In genomic region chr6:129486333-129486732, GRCh38 we compare ENCODE assay signal across 32 cellular contexts.
DNase-seq lines count a peak whose midpoint lies in the region; ATAC-seq, FAIRE-seq and TF ChIP-seq lines count a peak whose summit lies in the region.
"Had no signal": no experiment of that assay in that cellular context is flagged by ENCODE, and none has a peak within 500 bp of the region (broad histone marks: within the 10 kb centered on the region; RNA-seq: fewer than 3 reads in every experiment).

No MANE protein-coding gene starts in this region.

- no peak overlapping the region for H3K27ac Mint-ChIP-seq in neural progenitor cell
- H3K27ac Mint-ChIP-seq: activated B cell treated with CpG ODN at 0.5 μM for 24 hours; activated naive CD8-positive, alpha-beta T cell treated with anti-CD3 and anti-CD28 coated beads, Interleukin-2, amount 10 ng/mL, durations not matched to agents 7 days and 5 days; HFFc6; stimulated activated naive B cell treated with anti-CD40 and anti-IgM and Interleukin-4, amounts not matched to agents 10 μg/mL and 1 μg/mL and 100 μg/mL, for 72 hours had no signal

- H3F3A ChIP-seq in neural progenitor cell (ENCODE audit: low read depth), result peaks cover 9% of the 10 kb centered on the region

- no peaks in the 10 kb centered on the region for H3K9me3 Mint-ChIP-seq in neural progenitor cell
- H3K9me3 Mint-ChIP-seq: activated B cell treated with CpG ODN at 0.5 μM for 24 hours; HFFc6; stimulated activated naive B cell treated with anti-CD40 and anti-IgM and Interleukin-4, amounts not matched to agents 10 μg/mL and 1 μg/mL and 100 μg/mL, for 72 hours had no signal

- H3K79me2 ChIP-seq in K562 (ENCODE audit: control insufficient read depth, insufficient read depth, low read length) (no peaks in the 10 kb centered on the region), neural progenitor cell (ENCODE audit: low read depth) (no peaks in the 10 kb centered on the region)

- H3K4me1 Mint-ChIP-seq in neural progenitor cell, result peaks cover 34% of the 10 kb centered on the region

- TF ChIP-seq POLR2A in K562 (conservative IDR thresholded peaks at IDR 0.05), result no peak

- intact Hi-C loops in K562 (cut with micrococcal nuclease), result no loop called here

- H2AFZ ChIP-seq in K562 (ENCODE audit: low read depth, low read length) (no peak overlapping the region), neural progenitor cell (replicated peaks) (no peak overlapping the region)

- no peaks in the 10 kb centered on the region for H3K9me1 ChIP-seq in K562 (ENCODE audit: control insufficient read depth, insufficient read depth, low read length)

- BruUV-seq in K562 (replicated peaks; lab: Mats Ljungman, UMichigan), result no TSS peak

- FAIRE-seq in A204.1 (lab: Jason Lieb, UNC) (peak; percentile 98), K562 (lab: Jason Lieb, UNC) (no peak)
- FAIRE-seq: GM19239, H1, HTR-8/SVneo had no signal

- peaks cover 3% of the 10 kb centered on the region for H3K27me3 Mint-ChIP-seq in neural progenitor cell (ENCODE audit: insufficient read depth, low read depth)
- H3K27me3 Mint-ChIP-seq: activated B cell treated with CpG ODN at 0.5 μM for 24 hours; activated naive CD8-positive, alpha-beta T cell treated with anti-CD3 and anti-CD28 coated beads, Interleukin-2, amount 10 ng/mL, durations not matched to agents 7 days and 5 days; stimulated activated naive B cell treated with anti-CD40 and anti-IgM and Interleukin-4, amounts not matched to agents 10 μg/mL and 1 μg/mL and 100 μg/mL, for 72 hours had no signal

- peaks cover 0 to 2% of the 10 kb centered on the region in 2 experiments; a peak in 3 of 5 replicates for H3K27me3 ChIP-seq in K562 (ENCODE audit: control insufficient read depth in 2 of 2, insufficient read depth in 2 of 2, low read length in 2 of 2)
- H3K27me3 ChIP-seq in neural progenitor cell, result no peaks in the 10 kb centered on the region
- H3K27me3 ChIP-seq: ascending aorta, cardiac muscle cell, testis had no signal

- no peak overlapping the region for H3K4me3 Mint-ChIP-seq in neural progenitor cell
- H3K4me3 Mint-ChIP-seq: activated B cell treated with CpG ODN at 0.5 μM for 24 hours; activated naive CD8-positive, alpha-beta T cell treated with anti-CD3 and anti-CD28 coated beads, Interleukin-2, amount 10 ng/mL, durations not matched to agents 7 days and 5 days; HFFc6; stimulated activated naive B cell treated with anti-CD40 and anti-IgM and Interleukin-4, amounts not matched to agents 10 μg/mL and 1 μg/mL and 100 μg/mL, for 72 hours had no signal

- DNase-seq in NCI-H2227 (lab: John Stamatoyannopoulos, UW; ENCODE audit: unreplicated experiment) (peak; percentile 37), K562 (ENCODE audit: extremely low read depth in 1 of 4, low spot score in 3 of 4) (no peak), neural progenitor cell (ENCODE audit: low spot score) (no peak), DMS53 treated with DMSO at 0.1 percent for 48 hours (lab: John Stamatoyannopoulos, UW; ENCODE audit: unreplicated experiment) (no peak)
- DNase-seq: ACHN; activated B cell treated with CpG ODN at 0.5 μM for 24 hours; activated CD4-positive, alpha-beta T cell treated with anti-CD3 and anti-CD28 coated beads, Interleukin-2, amount 50 U/mL, for 1 hour; activated gamma-delta T cell treated with Interleukin-2 at 50 U/mL for 16 hours; activated naive CD8-positive, alpha-beta T cell treated with anti-CD3 and anti-CD28 coated beads, Interleukin-2, amount 10 ng/mL, durations not matched to agents 7 days and 5 days; activated T-cell treated with anti-CD3 and anti-CD28 coated beads, Interleukin-2, amount 50 U/mL, for 1 hour; effector memory CD4-positive, alpha-beta T cell; HFFc6; KBM-7; left ventricle myocardium inferior; mesendoderm; NCI-H2029 treated with DMSO at 0.1 percent for 48 hours; NCI-H345; NCI-H774; occipital lobe; RPMI8226; stimulated activated naive B cell treated with anti-CD40 and anti-IgM and Interleukin-4, amounts not matched to agents 10 μg/mL and 1 μg/mL and 100 μg/mL, for 72 hours; T-helper 1 cell; testis had no signal

- H3K9me3 ChIP-seq in K562 (replicated peaks; ENCODE audit: control insufficient read depth, insufficient read depth, low read depth, low read length), result no peaks in the 10 kb centered on the region
- no peaks in the 10 kb centered on the region for H3K9me3 ChIP-seq in neural progenitor cell (ENCODE audit: low read depth)
- H3K9me3 ChIP-seq: ascending aorta, left ventricle myocardium inferior, testis had no signal

- no peaks in the 10 kb centered on the region for H3K36me3 ChIP-seq in K562 (ENCODE audit: control insufficient read depth, insufficient read depth, low read length)
- no peaks in the 10 kb centered on the region for H3K36me3 ChIP-seq in neural progenitor cell

- TF ChIP-seq EP300 in K562 (IDR thresholded peaks at IDR 0.05; ENCODE audit: low read length), result no peak

- TF ChIP-seq CTCF in K562 (IDR thresholded peaks at IDR 0.05 in 2 of 3, conservative IDR thresholded peaks at IDR 0.05 in 1 of 3; ENCODE audit: insufficient read depth in 2 of 3, low read depth in 1 of 3, low read length in 3 of 3) (no peak), neural progenitor cell (IDR thresholded peaks at IDR 0.05) (no peak)

- H3K9ac ChIP-seq in K562 (ENCODE audit: insufficient read depth in 1 of 2, low read depth in 2 of 2, low read length in 2 of 2), result no peak overlapping the region
- H3K9ac ChIP-seq in neural progenitor cell, result no peak overlapping the region

- no peaks in the 10 kb centered on the region for H3K36me3 Mint-ChIP-seq in neural progenitor cell
- H3K36me3 Mint-ChIP-seq: stimulated activated naive B cell treated with anti-CD40 and anti-IgM and Interleukin-4, amounts not matched to agents 10 μg/mL and 1 μg/mL and 100 μg/mL, for 72 hours had no signal

- WGBS in K562 (ENCODE audit: insufficient coverage, low coverage, missing lambda C conversion rate), result 4% methylated on average over 8 of the region's 8 CpGs

- CTCF ChIA-PET in K562 (lab: Yijun Ruan, JAX; ENCODE audit: low intra/inter-chr PET ratio), result no interaction called here

- POLR2A ChIA-PET in K562 (lab: Yijun Ruan, JAX), result no interaction called here

- H3K4me2 ChIP-seq in K562 (ENCODE audit: insufficient read depth, low read length) (no peak overlapping the region), neural progenitor cell (no peak overlapping the region)

- in situ Hi-C loops in K562 (cut with MboI), result no loop called here

- no peaks in the 10 kb centered on the region for H4K20me1 ChIP-seq in K562 (replicated peaks; ENCODE audit: control insufficient read depth, insufficient read depth, low read length)
- no peaks in the 10 kb centered on the region for H4K20me1 ChIP-seq in neural progenitor cell (ENCODE audit: low read depth)

- H3K4me1 ChIP-seq in K562 (replicated peaks in 1 of 2; ENCODE audit: control insufficient read depth in 2 of 2, insufficient read depth in 2 of 2, low read length in 2 of 2) (peaks cover 0 to 8% of the 10 kb centered on the region in 2 experiments; a peak in 3 of 5 replicates), neural progenitor cell (peaks cover 15% of the 10 kb centered on the region)

- H3K27ac ChIP-seq in K562 (ENCODE audit: extremely low read depth, low read depth, low read length), result no peak overlapping the region
- peak overlapping the region; percentile 72 for H3K27ac ChIP-seq in neural progenitor cell
- H3K27ac ChIP-seq: ascending aorta, coronary artery, left ventricle myocardium inferior, testis had no signal

- TF ChIP-seq RAD21 in K562 (CRISPR knock-in tag; conservative IDR thresholded peaks at IDR 0.05 in 1 of 2, IDR thresholded peaks at IDR 0.05 in 1 of 2), result no peak

- ATAC-seq in K562 (no peak), HG02852 (IDR thresholded peaks at IDR 0.05; ENCODE audit: unreplicated experiment) (no peak), GM21367 (IDR thresholded peaks at IDR 0.05; ENCODE audit: unreplicated experiment) (no peak)
- ATAC-seq: stimulated activated naive B cell treated with anti-CD40 and anti-IgM and Interleukin-4, amounts not matched to agents 10 μg/mL and 1 μg/mL and 100 μg/mL, for 72 hours had no signal

- H3K4me3 ChIP-seq in K562, result no peak overlapping the region
- H3K4me3 ChIP-seq in neural progenitor cell, result no peak overlapping the region
- H3K4me3 ChIP-seq: ascending aorta, cardiac muscle cell, coronary artery, left ventricle myocardium inferior, testis had no signal

TF ChIP-seq in K562, 482 proteins besides CTCF, POLR2A, EP300 and RAD21:
- TF ChIP-seq FOS (IDR thresholded peaks at IDR 0.05; ENCODE audit: extremely low read depth, insufficient read length), result no peak
- no peak for TF ChIP-seq ZNF507 (tag; conservative IDR thresholded peaks at IDR 0.05)
- no peak for TF ChIP-seq ZNF134 (CRISPR knock-in tag; conservative IDR thresholded peaks at IDR 0.05)
- TF ChIP-seq TBP (optimal IDR thresholded peaks at IDR 0.05; ENCODE audit: low read depth, low read length), result no peak
- no peak for TF ChIP-seq ZNF551 (CRISPR knock-in tag; IDR thresholded peaks at IDR 0.05)
- no peak for TF ChIP-seq CBX2 (IDR thresholded peaks at IDR 0.05; ENCODE audit: insufficient read depth, low read length, poor library complexity, severe bottlenecking)
- 0 out of 2 replicates have a peak, but pooled peaks have one; percentile 16 for TF ChIP-seq CEBPB (tag; IDR thresholded peaks at IDR 0.05)
- no peak for TF ChIP-seq ZSCAN32 (CRISPR knock-in tag; IDR thresholded peaks at IDR 0.05)
- no peak for TF ChIP-seq ZSCAN29 (IDR thresholded peaks at IDR 0.05)
TF ChIP-seq in K562: peak in this region for 1.
